ENCODE assay signal across 8 cellular contexts in the genomic region with DNA sequence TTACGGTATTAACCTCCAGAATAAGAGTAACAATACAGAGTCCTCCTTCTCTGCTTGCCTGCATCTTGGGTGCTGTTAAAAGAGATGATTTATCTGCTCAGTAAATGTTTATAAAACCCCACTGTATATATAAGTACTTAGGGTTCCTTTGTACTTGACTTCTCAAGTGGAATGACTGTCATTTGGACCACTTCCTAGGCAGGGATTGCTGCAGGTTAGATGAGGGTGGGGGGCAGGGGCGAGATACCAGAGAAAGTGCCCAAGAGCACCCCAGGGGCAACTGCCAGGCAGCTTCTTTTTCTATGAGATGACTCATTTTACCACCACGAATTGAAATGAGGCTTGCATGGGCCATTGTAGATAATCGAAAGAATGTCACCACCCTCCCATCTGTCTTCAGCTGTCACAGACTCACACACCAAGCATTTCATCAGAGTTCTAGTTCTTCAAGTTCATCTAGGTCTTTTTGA.
DNase-seq lines count a peak whose midpoint lies in the region; ATAC-seq and TF ChIP-seq lines count a peak whose summit lies in the region.

No MANE protein-coding gene starts in this region.

- no peaks in the 10 kb centered on the region for H3K9me3 ChIP-seq in adrenal gland (replicated peaks in 1 of 3)
- H3K9me3 ChIP-seq in mucosa of descending colon, result no peaks in the 10 kb centered on the region

- H3K27me3 ChIP-seq in adrenal gland, result no peaks in the 10 kb centered on the region

- no peak overlapping the region for H3K27ac ChIP-seq in adrenal gland

- TF ChIP-seq POLR2A in adrenal gland (IDR thresholded peaks at IDR 0.05), result no peak

- H3K4me1 ChIP-seq in adrenal gland (replicated peaks in 1 of 2), result no peaks in the 10 kb centered on the region
- H3K4me1 ChIP-seq in mucosa of descending colon (ENCODE audit: low read depth), result peaks cover 7% of the 10 kb centered on the region

- DNase-seq in Daoy (ENCODE audit: low read depth), result peak; percentile 98
- peak in 4 of 7 donors; percentile 26 to 59 (median 36) for DNase-seq in adrenal gland
- DNase-seq in mucosa of descending colon, result no peak
- no peak for DNase-seq in effector CD4-positive, alpha-beta T cell
- no peak for DNase-seq in activated CD4-positive, alpha-beta T cell treated with anti-CD3 and anti-CD28 coated beads, Interleukin-2, amount 50 U/mL, for 48 hours

- no peak for TF ChIP-seq CTCF in adrenal gland (IDR thresholded peaks at IDR 0.05)
- no peak for TF ChIP-seq CTCF in mucosa of descending colon (IDR thresholded peaks at IDR 0.05)

- ATAC-seq in HG03432 (IDR thresholded peaks at IDR 0.05; ENCODE audit: unreplicated experiment) (peak; percentile 86), mucosa of descending colon (peak; percentile 24), GM21390 (IDR thresholded peaks at IDR 0.05; ENCODE audit: unreplicated experiment) (no peak), GM18907 (IDR thresholded peaks at IDR 0.05; ENCODE audit: unreplicated experiment) (no peak)

- H3K36me3 ChIP-seq in adrenal gland (replicated peaks in 1 of 2), result no peaks in the 10 kb centered on the region
- no peaks in the 10 kb centered on the region for H3K36me3 ChIP-seq in mucosa of descending colon (ENCODE audit: low read depth)

- WGBS in adrenal gland, 4 donors, result 43 to 53% (median 49%) methylated on average over 4 of the region's 4 CpGs

- intact Hi-C loops in adrenal gland (cut with DNase I), result no loop called here
- intact Hi-C loops in mucosa of descending colon (cut with DNase I, micrococcal nuclease), result no loop called here

- H3K4me3 ChIP-seq in adrenal gland (no peak overlapping the region), mucosa of descending colon (no peak overlapping the region)

Comparison
In these comparisons a context has a peak if more than half of its experiments do, and no peak if none do; other contexts are left out.
1. DNase-seq: peak in Daoy (single experiment) and adrenal gland (4 of 7); none in mucosa of descending colon (0 of 3), effector CD4-positive, alpha-beta T cell (single experiment) and activated CD4-positive, alpha-beta T cell treated with anti-CD3 and anti-CD28 coated beads, Interleukin-2, amount 50 U/mL, for 48 hours (0 of 2).
2. ATAC-seq: peak in HG03432 (single experiment) and mucosa of descending colon (single experiment); none in GM21390 (single experiment) and GM18907 (single experiment).